ENCODE assay signal across 8 cellular contexts in genomic region chr2:23611839-23612238, GRCh38.
"Had no signal": no experiment of that assay in that cellular context is flagged by ENCODE, and none has a peak within 500 bp of the region (broad histone marks: within the 10 kb centered on the region; RNA-seq: fewer than 3 reads in every experiment).

No MANE protein-coding gene starts in this region.

- DNase-seq: GM23248, GOT3, H7, H9, HCEC 1CT, HFFc6 had no signal

- H3K27ac ChIP-seq: GM23248 had no signal

- H3K36me3 ChIP-seq: HAP-1 had no signal

- H3K9me3 ChIP-seq: HAP-1 had no signal

- H3K4me3 ChIP-seq: GM23248, GM23338, HAP-1 had no signal

- H3K4me1 ChIP-seq: HAP-1 had no signal
